Comparison of ENCODE assay signal across 30 cellular contexts in the genomic region with DNA sequence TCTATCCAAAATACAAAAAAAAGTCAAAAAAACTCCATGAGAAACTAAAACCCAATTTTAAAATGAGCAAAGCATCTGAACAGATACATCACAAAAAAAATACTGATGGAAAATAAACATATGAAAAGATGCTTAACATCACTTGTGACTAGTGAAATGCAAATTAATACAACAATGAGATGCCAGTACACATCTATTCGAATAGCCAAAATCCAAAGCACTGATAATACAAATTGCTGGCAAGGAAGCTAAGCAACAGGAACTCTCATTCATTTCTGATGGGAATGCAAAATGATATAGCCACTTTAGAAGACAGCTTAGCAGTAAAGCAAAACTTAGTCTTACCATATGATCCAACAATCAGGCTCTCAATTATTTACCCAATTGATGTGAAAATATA.
"Had no signal": no experiment of that assay in that cellular context is flagged by ENCODE, and none has a peak within 500 bp of the region (broad histone marks: within the 10 kb centered on the region; RNA-seq: fewer than 3 reads in every experiment).

No MANE protein-coding gene starts in this region.

- H3K4me3 Mint-ChIP-seq: activated CD4-positive, alpha-beta memory T cell treated with anti-CD3 and anti-CD28 coated beads, Interleukin-2, amount 10 ng/mL, durations not matched to agents 7 days and 5 days; activated naive CD4-positive, alpha-beta T cell treated with anti-CD3 and anti-CD28 coated beads, Interleukin-2, amount 50 U/mL, for 24 hours; activated naive CD8-positive, alpha-beta T cell treated with anti-CD3 and anti-CD28 coated beads, Interleukin-2, amount 50 U/mL, for 24 hours; activated T-cell treated with anti-CD3 and anti-CD28 coated beads, Interleukin-2, amount 50 U/mL, for 24 hours; activated T-helper 17 cell treated with anti-CD3 and anti-CD28 coated beads, Interleukin-2, amount 50 U/mL, for 72 hours; central memory CD8-positive, alpha-beta T cell; stimulated activated memory B cell treated with anti-CD40 and anti-IgM and Interleukin-4, amounts not matched to agents 10 μg/mL and 1 μg/mL and 100 μg/mL, for 72 hours; T-helper 1 cell treated with Interleukin-12 subunit alpha and Interleukin-12 subunit beta and Interleukin-4 antibody, amounts not matched to agents 30 μg/mL and 1 μg/mL, for 36 hours had no signal

- H3K36me3 ChIP-seq: gastrocnemius medialis, left ventricle myocardium inferior, ovary, stomach, thyroid gland, WERI-Rb-1 had no signal

- H3K9me3 ChIP-seq: gastrocnemius medialis, ovary, thyroid gland had no signal

- ATAC-seq: activated CD4-positive, CD25-positive, alpha-beta regulatory T cell treated with anti-CD3 and anti-CD28 coated beads, Interleukin-2, amount 50 U/mL, for 24 hours; activated naive CD8-positive, alpha-beta T cell treated with anti-CD3 and anti-CD28 coated beads, Interleukin-2, amount 50 U/mL, for 24 hours; activated T-helper 17 cell treated with anti-CD3 and anti-CD28 coated beads, Interleukin-2, amount 50 U/mL, for 72 hours; gastrocnemius medialis; sciatic nerve; stimulated activated memory B cell treated with anti-CD40 and anti-IgM and Interleukin-4, amounts not matched to agents 10 μg/mL and 1 μg/mL and 100 μg/mL, for 72 hours had no signal

- H3K27me3 Mint-ChIP-seq: activated CD4-positive, alpha-beta memory T cell treated with anti-CD3 and anti-CD28 coated beads, Interleukin-2, amount 10 ng/mL, durations not matched to agents 7 days and 5 days; activated naive CD4-positive, alpha-beta T cell treated with anti-CD3 and anti-CD28 coated beads, Interleukin-2, amount 50 U/mL, for 24 hours; progenitor cell of endocrine pancreas had no signal

- H3K27me3 ChIP-seq: gastrocnemius medialis, hepatocyte, ovary, stomach, thyroid gland had no signal

- H3K36me3 Mint-ChIP-seq: activated naive CD4-positive, alpha-beta T cell treated with anti-CD3 and anti-CD28 coated beads, Interleukin-2, amount 50 U/mL, for 24 hours; stimulated activated memory B cell treated with anti-CD40 and anti-IgM and Interleukin-4, amounts not matched to agents 10 μg/mL and 1 μg/mL and 100 μg/mL, for 72 hours had no signal

- H3K9me3 Mint-ChIP-seq: activated CD4-positive, alpha-beta memory T cell treated with anti-CD3 and anti-CD28 coated beads, Interleukin-2, amount 10 ng/mL, durations not matched to agents 7 days and 5 days; activated naive CD8-positive, alpha-beta T cell treated with anti-CD3 and anti-CD28 coated beads, Interleukin-2, amount 50 U/mL, for 24 hours; activated T-cell treated with anti-CD3 and anti-CD28 coated beads, Interleukin-2, amount 50 U/mL, for 24 hours; activated T-helper 17 cell treated with anti-CD3 and anti-CD28 coated beads, Interleukin-2, amount 50 U/mL, for 72 hours; central memory CD8-positive, alpha-beta T cell; stimulated activated memory B cell treated with anti-CD40 and anti-IgM and Interleukin-4, amounts not matched to agents 10 μg/mL and 1 μg/mL and 100 μg/mL, for 72 hours; T-helper 1 cell treated with Interleukin-12 subunit alpha and Interleukin-12 subunit beta and Interleukin-4 antibody, amounts not matched to agents 30 μg/mL and 1 μg/mL, for 36 hours had no signal

- H3K27ac ChIP-seq: epithelial cell of prostate, gastrocnemius medialis, left ventricle myocardium inferior, ovary, thyroid gland, WERI-Rb-1 had no signal

- H3K4me1 Mint-ChIP-seq: activated CD4-positive, alpha-beta memory T cell treated with anti-CD3 and anti-CD28 coated beads, Interleukin-2, amount 10 ng/mL, durations not matched to agents 7 days and 5 days; activated naive CD4-positive, alpha-beta T cell treated with anti-CD3 and anti-CD28 coated beads, Interleukin-2, amount 50 U/mL, for 24 hours; activated naive CD8-positive, alpha-beta T cell treated with anti-CD3 and anti-CD28 coated beads, Interleukin-2, amount 50 U/mL, for 24 hours; activated T-helper 17 cell treated with anti-CD3 and anti-CD28 coated beads, Interleukin-2, amount 50 U/mL, for 72 hours; central memory CD8-positive, alpha-beta T cell; stimulated activated memory B cell treated with anti-CD40 and anti-IgM and Interleukin-4, amounts not matched to agents 10 μg/mL and 1 μg/mL and 100 μg/mL, for 72 hours had no signal

- H3K4me3 ChIP-seq: gastrocnemius medialis, hepatocyte, left ventricle myocardium inferior, lung, ovary, stomach, thyroid gland had no signal

- DNase-seq: activated CD4-positive, alpha-beta memory T cell treated with anti-CD3 and anti-CD28 coated beads, Interleukin-2, amount 10 ng/mL, durations not matched to agents 7 days and 5 days; activated CD4-positive, alpha-beta T cell treated with anti-CD3 and anti-CD28 coated beads for 48 hours; activated CD8-positive, alpha-beta memory T cell treated with anti-CD3 and anti-CD28 coated beads, Interleukin-2, amount 50 U/mL, for 48 hours; activated naive CD8-positive, alpha-beta T cell treated with anti-CD3 and anti-CD28 coated beads, Interleukin-2, amount 50 U/mL, for 24 hours; activated T-cell treated with anti-CD3 and anti-CD28 coated beads, Interleukin-2, amount 50 U/mL, for 24 hours; amygdala; effector CD4-positive, alpha-beta T cell; gastrocnemius medialis; left ventricle myocardium inferior; ovary; retina; small intestine; stimulated activated CD4-positive, alpha-beta T cell treated with anti-CD3 and anti-CD28 coated beads, Interleukin-4, amount 100 ng/mL, for 4 hours; stimulated activated CD8-positive, alpha-beta memory T cell treated with anti-CD3 and anti-CD28 coated beads, Interleukin-4, amount 100 ng/mL, for 48 hours; stomach; SW 1271; T1000; thyroid gland; WERI-Rb-1 had no signal

- H3K4me1 ChIP-seq: gastrocnemius medialis, left ventricle myocardium inferior, thyroid gland had no signal

- H3K27ac Mint-ChIP-seq: activated CD4-positive, alpha-beta memory T cell treated with anti-CD3 and anti-CD28 coated beads, Interleukin-2, amount 10 ng/mL, durations not matched to agents 7 days and 5 days; activated naive CD8-positive, alpha-beta T cell treated with anti-CD3 and anti-CD28 coated beads, Interleukin-2, amount 50 U/mL, for 24 hours; activated T-cell treated with anti-CD3 and anti-CD28 coated beads, Interleukin-2, amount 50 U/mL, for 24 hours; activated T-helper 17 cell treated with anti-CD3 and anti-CD28 coated beads, Interleukin-2, amount 50 U/mL, for 72 hours; progenitor cell of endocrine pancreas; stimulated activated memory B cell treated with anti-CD40 and anti-IgM and Interleukin-4, amounts not matched to agents 10 μg/mL and 1 μg/mL and 100 μg/mL, for 72 hours; T-helper 1 cell treated with Interleukin-12 subunit alpha and Interleukin-12 subunit beta and Interleukin-4 antibody, amounts not matched to agents 30 μg/mL and 1 μg/mL, for 36 hours had no signal
